ENCODE assay signal across 24 cellular contexts in genomic region chr10:58857251-58857650, GRCh38.
DNase-seq lines count a peak whose midpoint lies in the region; ATAC-seq and TF ChIP-seq lines count a peak whose summit lies in the region.
"Had no signal": no experiment of that assay in that cellular context is flagged by ENCODE, and none has a peak within 500 bp of the region (broad histone marks: within the 10 kb centered on the region; RNA-seq: fewer than 3 reads in every experiment).

No MANE protein-coding gene starts in this region.

- H3K4me1 ChIP-seq in H9 (ENCODE audit: insufficient read depth, low read length), result peaks cover 3% of the 10 kb centered on the region; the same call in 1 of the 2 replicates
- no peaks in the 10 kb centered on the region for H3K4me1 ChIP-seq in neural progenitor cell
- H3K4me1 ChIP-seq: transverse colon had no signal

- H3K27me3 Mint-ChIP-seq in H9 (ENCODE audit: low read depth) (no peaks in the 10 kb centered on the region; the same call in 1 of the 2 replicates), neural progenitor cell (ENCODE audit: insufficient read depth, low read depth) (no peaks in the 10 kb centered on the region)
- no peaks in the 10 kb centered on the region for H3K27me3 Mint-ChIP-seq in activated T-cell treated with anti-CD3 and anti-CD28 coated beads, Interleukin-2, amount 50 U/mL, for 4 hours (ENCODE audit: low read depth)
- H3K27me3 Mint-ChIP-seq: activated B cell treated with CpG ODN at 0.5 μM for 24 hours; stimulated activated memory B cell treated with anti-CD40 and anti-IgM and Interleukin-4, amounts not matched to agents 10 μg/mL and 1 μg/mL and 100 μg/mL, for 72 hours had no signal

- no peak overlapping the region for H3K18ac ChIP-seq in H9 (ENCODE audit: insufficient read length, low read depth, low read length)

- ATAC-seq in HG02884 (IDR thresholded peaks at IDR 0.05; ENCODE audit: unreplicated experiment), result no peak
- no peak for ATAC-seq in activated T-cell treated with anti-CD3 and anti-CD28 coated beads, Interleukin-2, amount 50 U/mL, for 4 hours
- ATAC-seq in HG03097 (IDR thresholded peaks at IDR 0.05; ENCODE audit: low FRiP score, unreplicated experiment), result no peak
- ATAC-seq: CD8-positive, alpha-beta T cell; natural killer cell treated with Interleukin-12 subunit alpha and Interleukin-12 subunit beta and Interleukin-15 and Interleukin-18, amount 100 ng/mL, for 72 hours; stimulated activated memory B cell treated with anti-CD40 and anti-IgM and Interleukin-4, amounts not matched to agents 10 μg/mL and 1 μg/mL and 100 μg/mL, for 72 hours had no signal

- peak overlapping the region; percentile 59 for H2BK12ac ChIP-seq in H9 (ENCODE audit: insufficient read length, low read depth, low read length)

- no peaks in the 10 kb centered on the region for H3K79me1 ChIP-seq in H9 (ENCODE audit: insufficient read depth, low read depth, low read length, poor library complexity, severe bottlenecking)

- H3K27ac ChIP-seq in H9 (ENCODE audit: insufficient read length, low read depth, low read length) (no peak overlapping the region), brain microvascular endothelial cell (peak overlapping the region; percentile 86), neural progenitor cell (no peak overlapping the region)
- H3K27ac ChIP-seq: HL-60, SK-N-MC, transverse colon had no signal

- peak; percentile 47 for DNase-seq in A172 (ENCODE audit: low spot score)
- DNase-seq in H9, result no peak
- no peak for DNase-seq in brain microvascular endothelial cell
- no peak for DNase-seq in neural progenitor cell (ENCODE audit: low spot score)
- DNase-seq in GM10248 (ENCODE audit: extremely low spot score), result no peak
- DNase-seq in activated T-cell treated with anti-CD3 and anti-CD28 coated beads, Interleukin-2, amount 50 U/mL, for 4 hours, result no peak
- DNase-seq: activated B cell treated with CpG ODN at 0.5 μM for 24 hours; CD8-positive, alpha-beta T cell; DMS79 treated with DMSO at 0.1 percent for 48 hours; effector memory CD4-positive, alpha-beta T cell; head of caudate nucleus; KBM-7; NCI-H1048; NCI-H69; stimulated activated CD4-positive, alpha-beta T cell treated with anti-CD3 and anti-CD28 coated beads, Interleukin-15, amount 100 ng/mL, for 24 hours; transverse colon had no signal

- no peak overlapping the region for H2BK120ac ChIP-seq in H9 (ENCODE audit: low read depth, low read length, poor library complexity, severe bottlenecking)

- H3K4me3 ChIP-seq in brain microvascular endothelial cell (ENCODE audit: low read depth, low read length) (no peak overlapping the region), neural progenitor cell (no peak overlapping the region)
- H3K4me3 ChIP-seq: GM23338, SK-N-MC, transverse colon had no signal

- peaks cover 0 to 12% (median 0%) of the 10 kb centered on the region in 3 experiments; a peak in 4 of 7 replicates for H3K36me3 Mint-ChIP-seq in H9 (ENCODE audit: insufficient read depth in 1 of 3, low read depth in 3 of 3)
- H3K36me3 Mint-ChIP-seq in neural progenitor cell, result no peaks in the 10 kb centered on the region
- H3K36me3 Mint-ChIP-seq in activated T-cell treated with anti-CD3 and anti-CD28 coated beads, Interleukin-2, amount 50 U/mL, for 4 hours (ENCODE audit: insufficient read depth), result no peaks in the 10 kb centered on the region
- H3K36me3 Mint-ChIP-seq: CD8-positive, alpha-beta T cell; natural killer cell treated with Interleukin-12 subunit alpha and Interleukin-12 subunit beta and Interleukin-15 and Interleukin-18, amount 100 ng/mL, for 72 hours; stimulated activated memory B cell treated with anti-CD40 and anti-IgM and Interleukin-4, amounts not matched to agents 10 μg/mL and 1 μg/mL and 100 μg/mL, for 72 hours had no signal

- H3K36me3 ChIP-seq in brain microvascular endothelial cell (replicated peaks) (no peaks in the 10 kb centered on the region), neural progenitor cell (no peaks in the 10 kb centered on the region)
- H3K36me3 ChIP-seq: transverse colon had no signal

- no peak overlapping the region for H3K23ac ChIP-seq in H9 (ENCODE audit: insufficient read length, low read depth, low read length)

- H3T11ph ChIP-seq in H9 (ENCODE audit: low read length), result no peak overlapping the region

- H3K9me3 ChIP-seq in H9 (ENCODE audit: control insufficient read depth, low read depth, low read length) (no peaks in the 10 kb centered on the region), neural progenitor cell (ENCODE audit: low read depth) (no peaks in the 10 kb centered on the region)

- TF ChIP-seq CTCF in H9 (conservative IDR thresholded peaks at IDR 0.05) (no peak), brain microvascular endothelial cell (IDR thresholded peaks at IDR 0.05; ENCODE audit: low read depth, low read length, missing control alignments) (no peak), neural progenitor cell (IDR thresholded peaks at IDR 0.05) (no peak), GM10248 (IDR thresholded peaks at IDR 0.05; ENCODE audit: control extremely low read depth, extremely low read depth, low read depth, missing control alignments) (no peak)

- H3K79me2 ChIP-seq in H9 (ENCODE audit: insufficient read depth, low read length), result no peaks in the 10 kb centered on the region
- no peaks in the 10 kb centered on the region for H3K79me2 ChIP-seq in neural progenitor cell (ENCODE audit: low read depth)

- no peak overlapping the region for H3K14ac ChIP-seq in H9 (ENCODE audit: insufficient read depth, low read length)

- no peak overlapping the region for H2AK5ac ChIP-seq in H9 (ENCODE audit: insufficient read length, low read length)

- H3K4me2 ChIP-seq in H9 (ENCODE audit: insufficient read depth, insufficient read length, low read length) (no peak overlapping the region), neural progenitor cell (no peak overlapping the region)
- H3K4me2 ChIP-seq: GM23338 had no signal

- no peak overlapping the region for H4K91ac ChIP-seq in H9 (ENCODE audit: insufficient read length, low read depth, low read length)

- in situ Hi-C loops in brain microvascular endothelial cell (cut with HindIII; ENCODE audit: low pct_ligation_motif_present, low sequenced_read_pairs), result no loop called here

- H3K23me2 ChIP-seq in H9 (ENCODE audit: insufficient read length, low read depth, low read length, poor library complexity, severe bottlenecking), result no peaks in the 10 kb centered on the region

- H2AFZ ChIP-seq in H9 (ENCODE audit: low read length) (no peak overlapping the region), neural progenitor cell (replicated peaks) (no peak overlapping the region)
- H2AFZ ChIP-seq: GM23338 had no signal

- no peak overlapping the region for H3K9ac ChIP-seq in H9 (ENCODE audit: extremely low read depth, insufficient read length, low read length)
- H3K9ac ChIP-seq in neural progenitor cell, result no peak overlapping the region

- no peak overlapping the region for H4K5ac ChIP-seq in H9 (ENCODE audit: insufficient read length, low read depth, low read length)

- H2BK5ac ChIP-seq in H9 (ENCODE audit: insufficient read length, low read length), result no peak overlapping the region

- peaks cover 10 to 11% of the 10 kb centered on the region in 2 experiments for H3K9me3 Mint-ChIP-seq in H9
- H3K9me3 Mint-ChIP-seq in neural progenitor cell, result peaks cover 4% of the 10 kb centered on the region
- peaks cover 7% of the 10 kb centered on the region for H3K9me3 Mint-ChIP-seq in activated T-cell treated with anti-CD3 and anti-CD28 coated beads, Interleukin-2, amount 50 U/mL, for 4 hours

- WGBS in H9 (ENCODE audit: extremely low coverage, insufficient read length, low lambda C conversion rate), result no CpG with 5 or more reads among the region's 2 CpGs

- H4K8ac ChIP-seq in H9 (replicated peaks; ENCODE audit: insufficient read length, low read depth, low read length), result no peak overlapping the region

- POLR2A ChIA-PET in GM10248 (lab: Yijun Ruan, JAX), result no interaction called here

- H3K27ac Mint-ChIP-seq in H9, result peak overlapping the region in 1 of 3 experiments; percentile 31; a peak in 1 of 7 replicates
- H3K27ac Mint-ChIP-seq in neural progenitor cell, result peak overlapping the region; percentile 25
- H3K27ac Mint-ChIP-seq: activated B cell treated with CpG ODN at 0.5 μM for 24 hours; CD8-positive, alpha-beta T cell; GM23338; natural killer cell treated with Interleukin-12 subunit alpha and Interleukin-12 subunit beta and Interleukin-15 and Interleukin-18, amount 100 ng/mL, for 72 hours; stimulated activated memory B cell treated with anti-CD40 and anti-IgM and Interleukin-4, amounts not matched to agents 10 μg/mL and 1 μg/mL and 100 μg/mL, for 72 hours; T-helper 2 cell treated with Interferon-gamma antibody and Interleukin-4, amounts not matched to agents 5 μg/mL and 100 μg/mL, for 36 hours had no signal

- H2BK15ac ChIP-seq in H9 (ENCODE audit: low read depth, low read length), result no peak overlapping the region

- H4K20me1 ChIP-seq in H9 (ENCODE audit: control insufficient read depth, insufficient read depth, insufficient read length), result no peaks in the 10 kb centered on the region
- H4K20me1 ChIP-seq in neural progenitor cell (ENCODE audit: low read depth), result no peaks in the 10 kb centered on the region

- CTCF ChIA-PET in GM10248 (lab: Yijun Ruan, JAX), result no interaction called here

- H3K27me3 ChIP-seq in H9 (ENCODE audit: insufficient read depth, low read length) (no peaks in the 10 kb centered on the region), brain microvascular endothelial cell (replicated peaks) (no peaks in the 10 kb centered on the region), neural progenitor cell (no peaks in the 10 kb centered on the region)
- H3K27me3 ChIP-seq: transverse colon had no signal

- no peak overlapping the region for H3K4ac ChIP-seq in H9 (ENCODE audit: low read depth, low read length)

- no peaks in the 10 kb centered on the region for H3F3A ChIP-seq in neural progenitor cell (ENCODE audit: low read depth)

- no peak overlapping the region for H2BK20ac ChIP-seq in H9 (ENCODE audit: low read depth, low read length, poor library complexity, severe bottlenecking)

- H3K56ac ChIP-seq in H9 (ENCODE audit: insufficient read length, low read depth, low read length), result no peak overlapping the region

- H3K4me1 Mint-ChIP-seq in H9, result peaks cover 7 to 13% of the 10 kb centered on the region in 2 experiments
- no peaks in the 10 kb centered on the region for H3K4me1 Mint-ChIP-seq in neural progenitor cell
- H3K4me1 Mint-ChIP-seq in activated T-cell treated with anti-CD3 and anti-CD28 coated beads, Interleukin-2, amount 50 U/mL, for 4 hours (ENCODE audit: low read depth), result no peaks in the 10 kb centered on the region
- H3K4me1 Mint-ChIP-seq: activated B cell treated with CpG ODN at 0.5 μM for 24 hours; stimulated activated memory B cell treated with anti-CD40 and anti-IgM and Interleukin-4, amounts not matched to agents 10 μg/mL and 1 μg/mL and 100 μg/mL, for 72 hours had no signal

- H3K4me3 Mint-ChIP-seq in H9 (no peak overlapping the region), neural progenitor cell (no peak overlapping the region)
- H3K4me3 Mint-ChIP-seq in activated T-cell treated with anti-CD3 and anti-CD28 coated beads, Interleukin-2, amount 50 U/mL, for 4 hours, result no peak overlapping the region
- H3K4me3 Mint-ChIP-seq: activated B cell treated with CpG ODN at 0.5 μM for 24 hours; CD8-positive, alpha-beta T cell; GM23338; natural killer cell treated with Interleukin-12 subunit alpha and Interleukin-12 subunit beta and Interleukin-15 and Interleukin-18, amount 100 ng/mL, for 72 hours; stimulated activated memory B cell treated with anti-CD40 and anti-IgM and Interleukin-4, amounts not matched to agents 10 μg/mL and 1 μg/mL and 100 μg/mL, for 72 hours; T-helper 2 cell treated with Interferon-gamma antibody and Interleukin-4, amounts not matched to agents 5 μg/mL and 100 μg/mL, for 36 hours had no signal
